8 cellular contexts compared by ENCODE assay signal in the genomic region with DNA sequence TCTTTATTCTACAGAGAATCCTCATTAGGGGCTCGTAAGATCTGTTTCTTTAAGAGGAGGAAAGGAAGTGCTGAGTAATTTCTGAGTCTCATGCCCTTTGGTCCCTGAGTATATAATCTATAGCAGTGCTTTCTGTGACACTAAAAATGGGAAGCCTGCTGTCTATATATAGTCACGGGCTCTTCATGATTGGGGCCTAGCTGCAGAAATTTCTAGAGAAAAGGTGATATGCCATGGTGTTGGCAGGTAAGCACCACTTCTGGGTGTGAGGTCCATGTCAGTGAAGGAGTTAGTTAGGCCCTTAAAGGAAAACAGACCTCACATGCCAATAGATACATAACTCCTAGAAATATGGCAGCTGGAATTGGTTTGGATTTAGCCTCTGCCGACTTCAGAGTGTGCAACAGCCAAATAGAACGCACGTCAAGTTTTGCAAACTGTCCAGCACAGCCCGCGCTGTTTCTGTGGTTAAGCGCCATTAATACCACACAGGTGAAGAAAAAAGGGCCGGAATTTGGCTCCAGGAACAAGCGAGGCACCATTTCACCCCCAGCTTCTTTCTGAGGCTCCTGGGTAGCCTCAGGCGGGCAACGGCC.
DNase-seq lines count a peak whose midpoint lies in the region; ATAC-seq and TF ChIP-seq lines count a peak whose summit lies in the region.

No MANE protein-coding gene starts in this region.

- intact Hi-C loops in IMR-90 (cut with micrococcal nuclease) (loop anchor here (1.0 to 2.0 kb wide), 5 partner anchors 29 to 1169 kb away; a partner anchor contains a TSS), colonic mucosa (cut with DNase I) (loop anchor here (2.0 kb wide), 1 partner anchor 57 kb away; no protein-coding TSS in a partner anchor)

- peak overlapping the region; percentile 96 for H2AK9ac ChIP-seq in IMR-90 (replicated peaks; ENCODE audit: low read depth, low read length, poor library complexity)

- peak overlapping the region; percentile 45 for H3K4me2 ChIP-seq in IMR-90 (ENCODE audit: low read depth, low read length)

- in situ Hi-C loops in IMR-90 (cut with MboI; ENCODE audit: low sequenced_read_pairs): no loop called here

- peak overlapping the region; percentile 36 for H4K91ac ChIP-seq in IMR-90 (ENCODE audit: insufficient read depth, low read depth, low read length)

- H2BK5ac ChIP-seq in IMR-90 (ENCODE audit: low read depth, low read length, poor library complexity, severe bottlenecking): peak overlapping the region; percentile 54

- peak overlapping the region; percentile 54; the same call in 1 of the 2 replicates for H3K23ac ChIP-seq in IMR-90 (ENCODE audit: low read depth, low read length)

- ATAC-seq in IMR-90 (ENCODE audit: low read depth) (no peak), HG03565 (IDR thresholded peaks at IDR 0.05; ENCODE audit: unreplicated experiment) (no peak), HG03354 (IDR thresholded peaks at IDR 0.05; ENCODE audit: poor library complexity, severe bottlenecking, unreplicated experiment) (no peak), HG02798 (IDR thresholded peaks at IDR 0.05; ENCODE audit: poor library complexity, unreplicated experiment) (no peak)

- dilution Hi-C loops in IMR-90 (cut with HindIII; ENCODE audit: low sequenced_read_pairs, unreplicated experiment): no loop called here

- peak overlapping the region; percentile 32; the same call in 1 of the 3 replicates for H2BK15ac ChIP-seq in IMR-90 (ENCODE audit: low read depth, low read length)

- H3K14ac ChIP-seq in IMR-90 (replicated peaks; ENCODE audit: low read depth, low read length): peak overlapping the region; percentile 18; the same call in 1 of the 2 replicates

- DNase-seq in AG04450 (ENCODE audit: low read depth, low spot score): no peak
- peak; percentile 76 for DNase-seq in IMR-90
- peak; percentile 37 for DNase-seq in colonic mucosa
- no peak for DNase-seq in stimulated activated CD4-positive, alpha-beta T cell treated with anti-CD3 and anti-CD28 coated beads, Interleukin-12 subunit alpha, Interleukin-12 subunit beta, amount 100 ng/mL, for 4 hours

- H2AFZ ChIP-seq in IMR-90 (replicated peaks; ENCODE audit: low read length, poor library complexity): peak overlapping the region; percentile 91

- peaks cover 17 to 33% of the 10 kb centered on the region in 2 experiments; a peak in 3 of 4 replicates for H3K79me1 ChIP-seq in IMR-90 (ENCODE audit: low read depth in 1 of 2, low read length in 2 of 2)

- H3K56ac ChIP-seq in IMR-90 (ENCODE audit: extremely low read depth, insufficient read depth, low read length): peak overlapping the region; percentile 70

- H3K4me3 ChIP-seq in AG04450 (ENCODE audit: low read depth, low read length): peak overlapping the region; percentile 78
- H3K4me3 ChIP-seq in IMR-90 (ENCODE audit: insufficient read depth, low read depth, low read length): peak overlapping the region; percentile 70
- peak overlapping the region; percentile 84 for H3K4me3 ChIP-seq in colonic mucosa
- peak overlapping the region; percentile 21 for H3K4me3 ChIP-seq in mucosa of stomach (ENCODE audit: low read length)

- 18% methylated on average over 7 of the region's 12 CpGs; no CpG with 5 or more reads in 1 of the 2 experiments for WGBS in IMR-90 (ENCODE audit: extremely low coverage in 2 of 2, insufficient read length in 1 of 2), 2 experiments

- H2BK20ac ChIP-seq in IMR-90 (ENCODE audit: low read depth, low read length): 0 out of 2 replicates have a peak overlapping the region, but pooled peaks have one; percentile 17

- H4K5ac ChIP-seq in IMR-90 (ENCODE audit: low read depth, low read length): peak overlapping the region; percentile 8; the same call in 1 of the 2 replicates

- no peak for TF ChIP-seq CTCF in AG04450 (IDR thresholded peaks at IDR 0.05; ENCODE audit: low read depth, low read length)
- no peak for TF ChIP-seq CTCF in IMR-90 (conservative IDR thresholded peaks at IDR 0.05; ENCODE audit: low read depth, low read length)
- TF ChIP-seq CTCF in colonic mucosa (IDR thresholded peaks at IDR 0.05): no peak

- peaks cover 5% of the 10 kb centered on the region; the same call in 1 of the 2 replicates for H3K9me3 ChIP-seq in AG04450 (ENCODE audit: control insufficient read depth, insufficient read depth, low read length)
- no peaks in the 10 kb centered on the region for H3K9me3 ChIP-seq in IMR-90 (ENCODE audit: control insufficient read depth, insufficient read depth, low read length)
- no peaks in the 10 kb centered on the region for H3K9me3 ChIP-seq in colonic mucosa
- no peaks in the 10 kb centered on the region for H3K9me3 ChIP-seq in mucosa of stomach (ENCODE audit: control insufficient read depth, low read length)

- H3K27me3 ChIP-seq in AG04450 (ENCODE audit: control insufficient read depth, insufficient read depth, low read length) (no peaks in the 10 kb centered on the region), IMR-90 (ENCODE audit: control insufficient read depth, insufficient read depth, low read length) (no peaks in the 10 kb centered on the region), colonic mucosa (no peaks in the 10 kb centered on the region), mucosa of stomach (ENCODE audit: control insufficient read depth, insufficient read depth, low read length) (no peaks in the 10 kb centered on the region)

- POLR2A ChIA-PET in AG04450 (lab: Yijun Ruan, JAX): interaction anchor here (0.9 to 1.7 kb wide), 4 partner anchors 15 to 262 kb away, joined by 3 to 10 read pairs (median 4); a partner anchor contains a TSS
- POLR2A ChIA-PET in IMR-90 (lab: Charles Lee; ENCODE audit: unreplicated experiment): interaction anchor here (0.7 kb wide), 1 partner anchor 37 kb away, joined by 3 read pairs; no protein-coding TSS in a partner anchor

- peaks cover 13% of the 10 kb centered on the region; the same call in 1 of the 2 replicates for H4K20me1 ChIP-seq in IMR-90 (ENCODE audit: insufficient read depth, low read length)

- H3K4me1 ChIP-seq in IMR-90 (ENCODE audit: control insufficient read depth, insufficient read depth, low read length) (peaks cover 10% of the 10 kb centered on the region), colonic mucosa (no peaks in the 10 kb centered on the region), mucosa of stomach (ENCODE audit: control insufficient read depth, insufficient read depth, low read length) (peaks cover 30% of the 10 kb centered on the region)

- TF ChIP-seq POLR2A in IMR-90 (IDR thresholded peaks at IDR 0.05; ENCODE audit: low read depth, low read length): no peak

- H2BK120ac ChIP-seq in IMR-90 (ENCODE audit: low read depth, low read length): peak overlapping the region; percentile 73

- H4K8ac ChIP-seq in IMR-90 (ENCODE audit: low read depth in 2 of 2, low read length in 2 of 2): peak overlapping the region; percentile 44 to 78; a peak in 3 of 4 replicates

- CTCF ChIA-PET in AG04450 (lab: Charles Lee) (interaction anchor here (0.7 to 1.6 kb wide), 12 partner anchors 8 to 137 kb away, joined by 3 to 12 read pairs (median 4); a partner anchor contains a TSS), IMR-90 (lab: Yijun Ruan, JAX) (interaction anchor here (1.0 to 1.8 kb wide), 9 partner anchors 9 to 278 kb away, joined by 3 to 8 read pairs (median 3); no protein-coding TSS in a partner anchor)

- peak overlapping the region; percentile 71 for H3K4ac ChIP-seq in IMR-90 (ENCODE audit: low read depth, low read length)

- H3K18ac ChIP-seq in IMR-90 (ENCODE audit: low read depth, low read length): peak overlapping the region; percentile 7; the same call in 1 of the 2 replicates

- TF ChIP-seq RAD21 in IMR-90 (IDR thresholded peaks at IDR 0.05; ENCODE audit: low read length): no peak

- H2AK5ac ChIP-seq in IMR-90 (ENCODE audit: low read depth, low read length): peak overlapping the region; percentile 51; the same call in 1 of the 2 replicates

- H3K27ac ChIP-seq in AG04450 (ENCODE audit: low read depth, low read length) (peak overlapping the region; percentile 97), IMR-90 (ENCODE audit: insufficient read depth, low read length) (peak overlapping the region; percentile 20), colonic mucosa (peak overlapping the region; percentile 99)

- peaks cover 19% of the 10 kb centered on the region for H3K9me1 ChIP-seq in IMR-90 (ENCODE audit: insufficient read depth, low read length)

- BruUV-seq in IMR-90 (replicated peaks; lab: Mats Ljungman, UMichigan): no TSS peak

- H3K36me3 ChIP-seq in IMR-90 (ENCODE audit: control insufficient read depth, insufficient read depth, low read length) (no peaks in the 10 kb centered on the region), colonic mucosa (no peaks in the 10 kb centered on the region), mucosa of stomach (ENCODE audit: control insufficient read depth, insufficient read depth, low read length) (no peaks in the 10 kb centered on the region)

- H3K9ac ChIP-seq in IMR-90 (ENCODE audit: low read depth, low read length) (no peak overlapping the region; the same call in 1 of the 2 replicates), colonic mucosa (ENCODE audit: low read depth in 2 of 2, low read length in 2 of 2) (peak overlapping the region; percentile 57 to 82), mucosa of stomach (ENCODE audit: low read length) (peak overlapping the region; percentile 93)

TF ChIP-seq in IMR-90, 13 proteins besides CTCF, POLR2A, EP300 and RAD21 (continues in another document):
- TF ChIP-seq NFE2L2 (IDR thresholded peaks at IDR 0.05; ENCODE audit: low read depth, low read length): no peak
- TF ChIP-seq MAZ (IDR thresholded peaks at IDR 0.05; ENCODE audit: borderline replicate concordance, low read depth, low read length): no peak
- no peak for TF ChIP-seq CEBPB (IDR thresholded peaks at IDR 0.05; ENCODE audit: low read depth, low read length)
- no peak for TF ChIP-seq RFX5 (IDR thresholded peaks at IDR 0.05; ENCODE audit: low read depth, low read length)
- TF ChIP-seq CHD1 (IDR thresholded peaks at IDR 0.05; ENCODE audit: low read depth, low read length): no peak; the same call in 1 of the 2 replicates
- TF ChIP-seq MXI1 (IDR thresholded peaks at IDR 0.05; ENCODE audit: borderline replicate concordance, low read depth, low read length): no peak
- TF ChIP-seq, protein P1, sequence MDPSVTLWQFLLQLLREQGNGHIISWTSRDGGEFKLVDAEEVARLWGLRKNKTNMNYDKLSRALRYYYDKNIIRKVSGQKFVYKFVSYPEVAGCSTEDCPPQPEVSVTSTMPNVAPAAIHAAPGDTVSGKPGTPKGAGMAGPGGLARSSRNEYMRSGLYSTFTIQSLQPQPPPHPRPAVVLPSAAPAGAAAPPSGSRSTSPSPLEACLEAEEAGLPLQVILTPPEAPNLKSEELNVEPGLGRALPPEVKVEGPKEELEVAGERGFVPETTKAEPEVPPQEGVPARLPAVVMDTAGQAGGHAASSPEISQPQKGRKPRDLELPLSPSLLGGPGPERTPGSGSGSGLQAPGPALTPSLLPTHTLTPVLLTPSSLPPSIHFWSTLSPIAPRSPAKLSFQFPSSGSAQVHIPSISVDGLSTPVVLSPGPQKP (IDR thresholded peaks at IDR 0.05; ENCODE audit: borderline replicate concordance, low read depth, low read length): no peak
- no peak for TF ChIP-seq BHLHE40 (IDR thresholded peaks at IDR 0.05; ENCODE audit: low read depth, low read length)

Comparison
In these comparisons a context has a peak if more than half of its experiments do, and no peak if none do; other contexts are left out.
1. DNase-seq: peak in IMR-90 (single experiment) and colonic mucosa (single experiment); none in AG04450 (single experiment) and stimulated activated CD4-positive, alpha-beta T cell treated with anti-CD3 and anti-CD28 coated beads, Interleukin-12 subunit alpha, Interleukin-12 subunit beta, amount 100 ng/mL, for 4 hours (single experiment).
2. H3K27ac ChIP-seq: peak in every context shown above with its lines; median percentile 99 in colonic mucosa; 97 in AG04450; 20 in IMR-90.
3. H3K4me3 ChIP-seq: peak in every context shown above with its lines; median percentile 84 in colonic mucosa; 78 in AG04450; 70 in IMR-90; 21 in mucosa of stomach.